1 cellular context compared by ENCODE assay signal in the genomic region with DNA sequence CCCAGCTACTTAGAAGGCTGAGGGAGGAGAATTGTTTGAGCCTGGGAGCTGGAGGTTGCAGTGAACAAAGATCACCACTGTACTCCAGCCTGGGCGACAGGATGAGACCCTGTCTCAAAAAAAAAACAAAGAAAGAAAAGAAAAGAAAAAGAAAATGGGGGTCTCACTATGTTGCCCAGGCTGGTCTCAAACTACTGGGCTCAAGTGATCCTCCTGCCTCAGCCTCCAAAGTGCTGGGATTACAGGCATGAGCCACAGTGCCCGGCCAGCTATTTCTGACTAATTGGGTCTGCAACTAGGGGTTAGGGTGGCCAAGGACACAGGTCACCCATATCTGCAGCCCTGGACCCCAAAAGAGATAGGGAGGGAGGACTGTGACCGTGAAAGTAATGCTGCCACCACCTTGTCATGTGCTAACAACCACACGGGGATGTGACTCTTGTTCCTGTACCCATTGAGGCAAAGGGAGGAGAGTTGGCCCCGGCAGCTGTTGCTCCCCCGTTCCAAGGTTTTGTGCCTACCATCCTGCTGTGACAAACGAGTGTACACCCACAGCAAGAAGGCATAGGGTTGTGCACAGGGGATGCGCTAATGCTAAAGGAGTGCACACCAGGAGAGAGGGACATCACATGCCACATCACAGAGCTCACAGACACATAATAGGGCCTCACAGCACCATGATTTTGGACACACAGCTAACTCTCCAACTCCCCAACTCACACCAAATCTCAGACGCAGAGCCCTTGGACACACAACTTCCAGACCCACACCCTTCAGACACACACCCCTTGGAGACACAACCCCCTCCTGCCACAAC.
A peak's percentile ranks its signal among the peaks of the same experiment; 100 is the strongest.
TF ChIP-seq lines count a peak whose summit lies in the region.

No MANE protein-coding gene starts in this region.

TF ChIP-seq in HepG2, 621 proteins besides CTCF, POLR2A, EP300 and RAD21:
- no peak for TF ChIP-seq SP4 (CRISPR knock-in tag; IDR thresholded peaks at IDR 0.05)
- TF ChIP-seq, protein P1, sequence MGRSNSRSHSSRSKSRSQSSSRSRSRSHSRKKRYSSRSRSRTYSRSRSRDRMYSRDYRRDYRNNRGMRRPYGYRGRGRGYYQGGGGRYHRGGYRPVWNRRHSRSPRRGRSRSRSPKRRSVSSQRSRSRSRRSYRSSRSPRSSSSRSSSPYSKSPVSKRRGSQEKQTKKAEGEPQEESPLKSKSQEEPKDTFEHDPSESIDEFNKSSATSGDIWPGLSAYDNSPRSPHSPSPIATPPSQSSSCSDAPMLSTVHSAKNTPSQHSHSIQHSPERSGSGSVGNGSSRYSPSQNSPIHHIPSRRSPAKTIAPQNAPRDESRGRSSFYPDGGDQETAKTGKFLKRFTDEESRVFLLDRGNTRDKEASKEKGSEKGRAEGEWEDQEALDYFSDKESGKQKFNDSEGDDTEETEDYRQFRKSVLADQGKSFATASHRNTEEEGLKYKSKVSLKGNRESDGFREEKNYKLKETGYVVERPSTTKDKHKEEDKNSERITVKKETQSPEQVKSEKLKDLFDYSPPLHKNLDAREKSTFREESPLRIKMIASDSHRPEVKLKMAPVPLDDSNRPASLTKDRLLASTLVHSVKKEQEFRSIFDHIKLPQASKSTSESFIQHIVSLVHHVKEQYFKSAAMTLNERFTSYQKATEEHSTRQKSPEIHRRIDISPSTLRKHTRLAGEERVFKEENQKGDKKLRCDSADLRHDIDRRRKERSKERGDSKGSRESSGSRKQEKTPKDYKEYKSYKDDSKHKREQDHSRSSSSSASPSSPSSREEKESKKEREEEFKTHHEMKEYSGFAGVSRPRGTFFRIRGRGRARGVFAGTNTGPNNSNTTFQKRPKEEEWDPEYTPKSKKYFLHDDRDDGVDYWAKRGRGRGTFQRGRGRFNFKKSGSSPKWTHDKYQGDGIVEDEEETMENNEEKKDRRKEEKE (IDR thresholded peaks at IDR 0.05): no peak
- TF ChIP-seq ZNF121 (CRISPR knock-in tag; IDR thresholded peaks at IDR 0.05): peak; percentile 83
- TF ChIP-seq LCORL (IDR thresholded peaks at IDR 0.05): no peak
- no peak for TF ChIP-seq LCORL (CRISPR knock-in tag; IDR thresholded peaks at IDR 0.05)
- TF ChIP-seq RBAK (CRISPR knock-in tag; IDR thresholded peaks at IDR 0.05): no peak
- no peak for TF ChIP-seq ZSCAN12 (CRISPR knock-in tag; IDR thresholded peaks at IDR 0.05)
- no peak for TF ChIP-seq SOX5 (CRISPR knock-in tag; IDR thresholded peaks at IDR 0.05; ENCODE audit: borderline replicate concordance)
- TF ChIP-seq ZNF770 (CRISPR knock-in tag; IDR thresholded peaks at IDR 0.05): peak; percentile 81
- TF ChIP-seq ZGPAT (CRISPR knock-in tag; IDR thresholded peaks at IDR 0.05): no peak
- TF ChIP-seq ARID5B (CRISPR knock-in tag; IDR thresholded peaks at IDR 0.05): no peak
- TF ChIP-seq SALL2 (CRISPR knock-in tag; IDR thresholded peaks at IDR 0.05): no peak
- TF ChIP-seq ZNF296 (CRISPR knock-in tag; conservative IDR thresholded peaks at IDR 0.05): 0 out of 2 replicates have a peak, but pooled peaks have one; percentile 37
- 0 out of 2 replicates have a peak, but pooled peaks have one; percentile 34 for TF ChIP-seq DZIP1 (CRISPR knock-in tag; IDR thresholded peaks at IDR 0.05)
- TF ChIP-seq ZNF619 (CRISPR knock-in tag; IDR thresholded peaks at IDR 0.05): 0 out of 2 replicates have a peak, but pooled peaks have one; percentile 35
- no peak for TF ChIP-seq NFKB2 (CRISPR knock-in tag; IDR thresholded peaks at IDR 0.05; ENCODE audit: borderline replicate concordance)
- TF ChIP-seq ZBTB7B (CRISPR knock-in tag; IDR thresholded peaks at IDR 0.05): 0 out of 2 replicates have a peak, but pooled peaks have one; percentile 11
- no peak for TF ChIP-seq HCFC1 (IDR thresholded peaks at IDR 0.05; ENCODE audit: low read depth, low read length)
- TF ChIP-seq ZNF44 (CRISPR knock-in tag; IDR thresholded peaks at IDR 0.05): no peak
- TF ChIP-seq CSRNP2 (CRISPR knock-in tag; conservative IDR thresholded peaks at IDR 0.05; ENCODE audit: low read depth): no peak
